Comparison of ENCODE assay signal across 22 cellular contexts in the genomic region with DNA sequence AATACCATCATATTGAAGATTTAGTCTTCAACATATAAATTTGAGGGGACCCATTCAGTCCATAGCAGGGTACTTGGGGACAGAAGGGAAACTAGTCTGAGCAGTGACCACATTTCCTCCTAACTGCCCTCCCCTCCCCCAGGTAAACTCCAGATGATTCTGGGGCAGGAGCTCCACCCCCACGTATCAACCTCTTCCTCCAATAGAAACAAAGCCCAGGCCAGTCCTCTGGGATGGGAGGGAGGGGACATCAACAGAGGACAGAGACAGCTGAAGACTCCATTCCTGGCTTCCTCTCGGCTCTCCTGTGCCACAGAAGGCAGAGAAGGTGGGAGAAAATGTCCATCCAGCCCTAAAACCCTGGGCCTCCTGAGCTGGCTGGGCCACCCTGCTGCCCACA.
"Had no signal": no experiment of that assay in that cellular context is flagged by ENCODE, and none has a peak within 500 bp of the region (broad histone marks: within the 10 kb centered on the region; RNA-seq: fewer than 3 reads in every experiment).

No MANE protein-coding gene starts in this region.

- H3K36me3 Mint-ChIP-seq: activated naive CD4-positive, alpha-beta T cell treated with anti-CD3 and anti-CD28 coated beads, Interleukin-2, amount 50 U/mL, for 72 hours; brain; stimulated activated memory B cell treated with anti-CD40 and anti-IgM and Interleukin-4, amounts not matched to agents 10 μg/mL and 1 μg/mL and 100 μg/mL, for 72 hours had no signal

- H3K4me3 ChIP-seq: heart right ventricle, right lobe of liver, stomach, suprapubic skin, tibial nerve had no signal

- H3K4me1 ChIP-seq: right lobe of liver, stomach, suprapubic skin had no signal

- H3K4me3 Mint-ChIP-seq: activated T-cell treated with anti-CD3 and anti-CD28 coated beads, Interleukin-2, amount 50 U/mL, for 24 hours; activated T-helper 17 cell treated with anti-CD3 and anti-CD28 coated beads, Interleukin-2, amount 50 U/mL, for 72 hours; brain; immature natural killer cell; nephron; stimulated activated memory B cell treated with anti-CD40 and anti-IgM and Interleukin-4, amounts not matched to agents 10 μg/mL and 1 μg/mL and 100 μg/mL, for 72 hours had no signal

- H3K27ac ChIP-seq: heart right ventricle, right lobe of liver, stomach, suprapubic skin, tibial nerve had no signal

- ATAC-seq: activated naive CD4-positive, alpha-beta T cell treated with anti-CD3 and anti-CD28 coated beads, Interleukin-2, amount 50 U/mL, for 72 hours; activated T-helper 17 cell treated with anti-CD3 and anti-CD28 coated beads, Interleukin-2, amount 50 U/mL, for 72 hours; heart right ventricle; left ventricle myocardium superior; right lobe of liver; stimulated activated memory B cell treated with anti-CD40 and anti-IgM and Interleukin-4, amounts not matched to agents 10 μg/mL and 1 μg/mL and 100 μg/mL, for 72 hours had no signal

- H3K27ac Mint-ChIP-seq: activated naive CD4-positive, alpha-beta T cell treated with anti-CD3 and anti-CD28 coated beads, Interleukin-2, amount 50 U/mL, for 72 hours; activated T-cell treated with anti-CD3 and anti-CD28 coated beads, Interleukin-2, amount 50 U/mL, for 24 hours; activated T-helper 17 cell treated with anti-CD3 and anti-CD28 coated beads, Interleukin-2, amount 50 U/mL, for 72 hours; brain; immature natural killer cell; nephron; stimulated activated memory B cell treated with anti-CD40 and anti-IgM and Interleukin-4, amounts not matched to agents 10 μg/mL and 1 μg/mL and 100 μg/mL, for 72 hours had no signal

- H3K4me1 Mint-ChIP-seq: activated T-helper 17 cell treated with anti-CD3 and anti-CD28 coated beads, Interleukin-2, amount 50 U/mL, for 72 hours had no signal

- H3K9me3 Mint-ChIP-seq: activated naive CD4-positive, alpha-beta T cell treated with anti-CD3 and anti-CD28 coated beads, Interleukin-2, amount 50 U/mL, for 72 hours; activated T-cell treated with anti-CD3 and anti-CD28 coated beads, Interleukin-2, amount 50 U/mL, for 24 hours; activated T-helper 17 cell treated with anti-CD3 and anti-CD28 coated beads, Interleukin-2, amount 50 U/mL, for 72 hours; brain; immature natural killer cell; nephron; stimulated activated memory B cell treated with anti-CD40 and anti-IgM and Interleukin-4, amounts not matched to agents 10 μg/mL and 1 μg/mL and 100 μg/mL, for 72 hours had no signal

- H3K36me3 ChIP-seq: heart right ventricle, right lobe of liver, stomach, suprapubic skin, tibial nerve had no signal

- H3K9me3 ChIP-seq: heart right ventricle, right lobe of liver, stomach, suprapubic skin, tibial nerve had no signal

- H3K27me3 ChIP-seq: right lobe of liver, suprapubic skin, tibial nerve had no signal

- DNase-seq: activated CD8-positive, alpha-beta memory T cell treated with anti-CD3 and anti-CD28 coated beads for 24 hours; activated CD8-positive, alpha-beta memory T cell treated with anti-CD3 and anti-CD28 coated beads, Interleukin-2, amount 50 U/mL, for 4 hours; activated T-cell treated with anti-CD3 and anti-CD28 coated beads, Interleukin-2, amount 50 U/mL, for 24 hours; aorta; erythroblast; foreskin fibroblast; heart right ventricle; immature natural killer cell; left ventricle myocardium superior; posterior cingulate gyrus; small intestine; stimulated activated CD4-positive, alpha-beta T cell treated with anti-CD3 and anti-CD28 coated beads, Interleukin-2, amount 100 ng/mL, for 24 hours; stomach; T-helper 9 cell had no signal
